ENCODE assay signal across 8 cellular contexts in the genomic region with DNA sequence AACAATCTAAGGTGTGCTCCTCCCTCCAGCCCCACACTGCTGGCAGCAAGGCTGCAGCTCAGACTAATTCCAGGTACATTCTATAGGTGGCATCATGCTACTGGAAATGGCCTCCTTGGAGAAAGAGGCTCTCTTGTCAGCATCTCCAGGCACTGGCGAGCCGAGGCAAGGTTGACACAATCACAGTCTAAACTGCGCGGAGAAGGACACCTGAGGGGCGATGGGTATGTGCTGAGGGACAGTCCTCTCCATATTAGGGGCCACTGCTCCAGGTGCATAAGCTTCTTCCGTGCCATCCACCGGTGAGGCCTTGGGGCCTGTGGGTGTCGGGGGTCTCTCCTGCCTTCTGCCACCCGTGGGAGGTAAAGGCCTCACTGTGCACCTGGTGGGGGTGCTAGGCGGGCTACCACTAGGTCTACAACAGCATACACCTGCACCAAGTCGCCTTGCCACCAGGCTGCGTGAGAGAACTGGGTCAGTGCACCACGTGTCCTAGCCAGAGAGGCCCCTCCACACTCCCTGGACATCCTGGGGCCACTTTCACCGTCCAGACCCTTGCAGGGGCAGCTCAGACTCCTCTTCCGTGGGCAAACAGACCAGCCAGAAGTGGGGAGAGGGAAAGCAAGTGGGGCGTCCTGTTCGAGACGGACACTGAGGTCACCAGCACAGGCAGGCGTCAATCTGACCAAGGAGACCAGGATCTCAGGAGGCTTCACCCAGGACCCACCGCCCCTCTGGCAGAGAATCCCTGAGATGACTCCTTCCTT. TPM values are rescaled to one million over a fixed set of nuclear protein-coding genes. Genes with fewer than 3 reads are reported as not detected.
DNase-seq lines count a peak whose midpoint lies in the region; ATAC-seq and TF ChIP-seq lines count a peak whose summit lies in the region.

No MANE protein-coding gene starts in this region.

- no peak overlapping the region for H2BK15ac ChIP-seq in IMR-90 (ENCODE audit: low read depth, low read length)

- POLR2A ChIA-PET in IMR-90 (lab: Charles Lee; ENCODE audit: unreplicated experiment) = no interaction called here

- H2AK9ac ChIP-seq in IMR-90 (replicated peaks; ENCODE audit: low read depth, low read length, poor library complexity) = no peak overlapping the region

- H3K4me3 ChIP-seq in IMR-90 (ENCODE audit: insufficient read depth, low read depth, low read length) = no peak overlapping the region

- peaks cover 3% of the 10 kb centered on the region for H3K36me3 Mint-ChIP-seq in glutamatergic neuron (ENCODE audit: unreplicated experiment)
- H3K36me3 Mint-ChIP-seq in stimulated activated memory B cell treated with anti-CD40 and anti-IgM and Interleukin-4, amounts not matched to agents 10 μg/mL and 1 μg/mL and 100 μg/mL, for 72 hours = no peaks in the 10 kb centered on the region

- no peak overlapping the region for H3K23ac ChIP-seq in IMR-90 (ENCODE audit: low read depth, low read length)

- H3K4me2 ChIP-seq in IMR-90 (ENCODE audit: low read depth, low read length) = no peak overlapping the region

- no peak overlapping the region for H3K4ac ChIP-seq in IMR-90 (ENCODE audit: low read depth, low read length)

- no peak overlapping the region for H2BK5ac ChIP-seq in IMR-90 (ENCODE audit: low read depth, low read length, poor library complexity, severe bottlenecking)

- peaks cover 1% of the 10 kb centered on the region; the same call in 1 of the 2 replicates for H3K9me3 ChIP-seq in IMR-90 (ENCODE audit: control insufficient read depth, insufficient read depth, low read length)

- no peak overlapping the region for H3K14ac ChIP-seq in IMR-90 (replicated peaks; ENCODE audit: low read depth, low read length)

- peak overlapping the region; percentile 4 for H2AFZ ChIP-seq in IMR-90 (replicated peaks; ENCODE audit: low read length, poor library complexity)

- dilution Hi-C loops in IMR-90 (cut with HindIII; ENCODE audit: low sequenced_read_pairs, unreplicated experiment) = no loop called here

- no peaks in the 10 kb centered on the region for H3K36me3 ChIP-seq in IMR-90 (ENCODE audit: control insufficient read depth, insufficient read depth, low read length)

- TF ChIP-seq CTCF in IMR-90 (conservative IDR thresholded peaks at IDR 0.05; ENCODE audit: low read depth, low read length) (peak; percentile 31), glutamatergic neuron (IDR thresholded peaks at IDR 0.05; ENCODE audit: partially characterized antibody, unreplicated experiment) (no peak)

- 20% methylated on average over 5 of the region's 20 CpGs; no CpG with 5 or more reads in 1 of the 2 experiments for WGBS in IMR-90 (ENCODE audit: extremely low coverage in 2 of 2, insufficient read length in 1 of 2), 2 experiments

- no peak overlapping the region for H3K9ac ChIP-seq in IMR-90 (ENCODE audit: low read depth, low read length)

- H4K8ac ChIP-seq in IMR-90 (ENCODE audit: low read depth in 2 of 2, low read length in 2 of 2) = no peak overlapping the region

- H2AK5ac ChIP-seq in IMR-90 (ENCODE audit: low read depth, low read length) = peak overlapping the region; percentile 58

- H3K9me1 ChIP-seq in IMR-90 (ENCODE audit: insufficient read depth, low read length) = no peaks in the 10 kb centered on the region

- peaks cover 16% of the 10 kb centered on the region for H3K4me1 Mint-ChIP-seq in glutamatergic neuron (ENCODE audit: low read depth, unreplicated experiment)
- peaks cover 44% of the 10 kb centered on the region for H3K4me1 Mint-ChIP-seq in stimulated activated memory B cell treated with anti-CD40 and anti-IgM and Interleukin-4, amounts not matched to agents 10 μg/mL and 1 μg/mL and 100 μg/mL, for 72 hours

- H4K91ac ChIP-seq in IMR-90 (ENCODE audit: insufficient read depth, low read depth, low read length) = no peak overlapping the region

- peaks cover 91% of the 10 kb centered on the region for H3K27me3 ChIP-seq in IMR-90 (ENCODE audit: control insufficient read depth, insufficient read depth, low read length)

- H3K56ac ChIP-seq in IMR-90 (ENCODE audit: extremely low read depth, insufficient read depth, low read length) = no peak overlapping the region

- no peak overlapping the region for H3K27ac ChIP-seq in IMR-90 (ENCODE audit: insufficient read depth, low read length)

- H3K18ac ChIP-seq in IMR-90 (ENCODE audit: low read depth, low read length) = no peak overlapping the region

- BruUV-seq in IMR-90 (replicated peaks; lab: Mats Ljungman, UMichigan) = no TSS peak

- peak overlapping the region; percentile 55 for H3K27ac Mint-ChIP-seq in glutamatergic neuron (ENCODE audit: unreplicated experiment)
- H3K27ac Mint-ChIP-seq in stimulated activated memory B cell treated with anti-CD40 and anti-IgM and Interleukin-4, amounts not matched to agents 10 μg/mL and 1 μg/mL and 100 μg/mL, for 72 hours = no peak overlapping the region

- no peak overlapping the region for H2BK20ac ChIP-seq in IMR-90 (ENCODE audit: low read depth, low read length)

- ATAC-seq in IMR-90 (ENCODE audit: low read depth) = no peak
- ATAC-seq in stimulated activated memory B cell treated with anti-CD40 and anti-IgM and Interleukin-4, amounts not matched to agents 10 μg/mL and 1 μg/mL and 100 μg/mL, for 72 hours = no peak

- peak; percentile 43; the same call in 1 of the 2 replicates for TF ChIP-seq RAD21 in IMR-90 (IDR thresholded peaks at IDR 0.05; ENCODE audit: low read length)

- no peak overlapping the region for H4K5ac ChIP-seq in IMR-90 (ENCODE audit: low read depth, low read length)

- peaks cover 4% of the 10 kb centered on the region; the same call in 1 of the 2 replicates for H4K20me1 ChIP-seq in IMR-90 (ENCODE audit: insufficient read depth, low read length)

- CTCF ChIA-PET in IMR-90 (lab: Yijun Ruan, JAX) = no interaction called here

- peaks cover 17% of the 10 kb centered on the region for H3K9me3 Mint-ChIP-seq in glutamatergic neuron (ENCODE audit: unreplicated experiment)
- H3K9me3 Mint-ChIP-seq in stimulated activated memory B cell treated with anti-CD40 and anti-IgM and Interleukin-4, amounts not matched to agents 10 μg/mL and 1 μg/mL and 100 μg/mL, for 72 hours = no peaks in the 10 kb centered on the region

- TF ChIP-seq POLR2A in IMR-90 (IDR thresholded peaks at IDR 0.05; ENCODE audit: low read depth, low read length) = no peak

- H3K27me3 Mint-ChIP-seq in glutamatergic neuron (ENCODE audit: unreplicated experiment) = peaks cover 42% of the 10 kb centered on the region
- H3K27me3 Mint-ChIP-seq in stimulated activated memory B cell treated with anti-CD40 and anti-IgM and Interleukin-4, amounts not matched to agents 10 μg/mL and 1 μg/mL and 100 μg/mL, for 72 hours = peaks cover 88% of the 10 kb centered on the region

- peak; percentile 56 for DNase-seq in DMS79 (lab: John Stamatoyannopoulos, UW)
- no peak for DNase-seq in IMR-90
- DNase-seq in SK-N-DZ (ENCODE audit: low spot score) = peak; percentile 83
- DNase-seq in glutamatergic neuron = no peak
- DNase-seq in Ammon's horn (ENCODE audit: low spot score) = no peak
- DNase-seq in activated CD4-positive, CD25-positive, alpha-beta regulatory T cell treated with anti-CD3 and anti-CD28 coated beads, Interleukin-2, amount 50 U/mL, for 72 hours = no peak
- no peak for DNase-seq in HuH-7.5 (ENCODE audit: low spot score)

- intact Hi-C loops in IMR-90 (cut with micrococcal nuclease) = no loop called here

- H3K79me1 ChIP-seq in IMR-90 (ENCODE audit: low read depth in 1 of 2, low read length in 2 of 2) = no peaks in the 10 kb centered on the region

- peaks cover 12% of the 10 kb centered on the region for H3K4me1 ChIP-seq in IMR-90 (ENCODE audit: control insufficient read depth, insufficient read depth, low read length)

- no peak overlapping the region for H2BK120ac ChIP-seq in IMR-90 (ENCODE audit: low read depth, low read length)

- peak overlapping the region; percentile 79 for H3K4me3 Mint-ChIP-seq in glutamatergic neuron (ENCODE audit: unreplicated experiment)
- H3K4me3 Mint-ChIP-seq in stimulated activated memory B cell treated with anti-CD40 and anti-IgM and Interleukin-4, amounts not matched to agents 10 μg/mL and 1 μg/mL and 100 μg/mL, for 72 hours = peak overlapping the region; percentile 34

- in situ Hi-C loops in IMR-90 (cut with MboI; ENCODE audit: low sequenced_read_pairs) = no loop called here

TF ChIP-seq in IMR-90, 13 proteins besides CTCF, POLR2A, EP300 and RAD21 (continues in another document):
- TF ChIP-seq RFX5 (IDR thresholded peaks at IDR 0.05; ENCODE audit: low read depth, low read length) (no peak), SMC3 (IDR thresholded peaks at IDR 0.05; ENCODE audit: low read depth, low read length) (peak; percentile 14; the same call in 1 of the 2 replicates), MAFK (IDR thresholded peaks at IDR 0.05; ENCODE audit: low read depth, low read length) (no peak), CEBPB (IDR thresholded peaks at IDR 0.05; ENCODE audit: low read depth, low read length) (no peak)

RNA-seq across cellular contexts. Expression of a gene that starts 12.1 kb away (rescaled TPM):
- total RNA-seq in IMR-90 (2012; rRNA removed) (5.3 and 5.4 TPM in 2 replicates), glutamatergic neuron (ENCODE audit: unreplicated experiment) (13.8 TPM)
- 2.4 and 3.2 TPM in 2 replicates for polyA plus RNA-seq in IMR-90 (2012; rRNA removed)
- 0.49 and 1.0 TPM in 2 replicates for polyA plus RNA-seq in IMR-90 (2012; cell fraction: cytosol; rRNA removed)
- polyA plus RNA-seq in IMR-90 (2012; cell fraction: nucleus; rRNA removed; ENCODE audit: low replicate concordance) = 1.4 and 2.6 TPM in 2 replicates
- 16.5 and 24.6 TPM in 2 replicates for polyA plus RNA-seq in SK-N-DZ (2014; cell fraction: cytosol; rRNA removed)
- polyA plus RNA-seq in SK-N-DZ (2014; cell fraction: nucleus; rRNA removed) = 43.5 and 47.0 TPM in 2 replicates

RNA-seq across cellular contexts. Expression of a gene that starts 30.3 kb away (rescaled TPM):
- total RNA-seq in IMR-90 (2012; rRNA removed) (3.2 and 5.3 TPM in 2 replicates), glutamatergic neuron (ENCODE audit: unreplicated experiment) (19.3 TPM)
- polyA plus RNA-seq in IMR-90 (2012; rRNA removed) = 9.4 and 12.9 TPM in 2 replicates
- polyA plus RNA-seq in IMR-90 (2012; cell fraction: cytosol; rRNA removed) = 13.2 and 18.5 TPM in 2 replicates
- polyA plus RNA-seq in IMR-90 (2012; cell fraction: nucleus; rRNA removed; ENCODE audit: low replicate concordance) = 21.8 and 29.2 TPM in 2 replicates
- 9.9 and 14.1 TPM in 2 replicates for polyA plus RNA-seq in SK-N-DZ (2014; cell fraction: cytosol; rRNA removed)
- polyA plus RNA-seq in SK-N-DZ (2014; cell fraction: nucleus; rRNA removed) = 25.6 and 26.8 TPM in 2 replicates

RNA-seq across cellular contexts. Expression of a gene that starts 31.0 kb away (rescaled TPM):
- total RNA-seq in IMR-90 (2012; rRNA removed) (2.0 and 2.2 TPM in 2 replicates), glutamatergic neuron (ENCODE audit: unreplicated experiment) (78.8 TPM)
- polyA plus RNA-seq in IMR-90 (2012; rRNA removed) = 3.2 and 4.0 TPM in 2 replicates
- polyA plus RNA-seq in IMR-90 (2012; cell fraction: cytosol; rRNA removed) = 2.9 and 4.0 TPM in 2 replicates
- 4.3 and 7.7 TPM in 2 replicates for polyA plus RNA-seq in IMR-90 (2012; cell fraction: nucleus; rRNA removed; ENCODE audit: low replicate concordance)
- 108 and 109 TPM in 2 replicates for polyA plus RNA-seq in SK-N-DZ (2014; cell fraction: cytosol; rRNA removed)
- polyA plus RNA-seq in SK-N-DZ (2014; cell fraction: nucleus; rRNA removed) = 144 and 174 TPM in 2 replicates

Comparison
In these comparisons a context has a peak if more than half of its experiments do, and no peak if none do; other contexts are left out.
1. DNase-seq: peak in DMS79 (single experiment) and SK-N-DZ (single experiment); none in IMR-90 (single experiment), glutamatergic neuron (single experiment), Ammon's horn (single experiment), activated CD4-positive, CD25-positive, alpha-beta regulatory T cell treated with anti-CD3 and anti-CD28 coated beads, Interleukin-2, amount 50 U/mL, for 72 hours (single experiment) and HuH-7.5 (single experiment).
2. RNA of a gene that starts 31.0 kb away (total RNA-seq): 78.8 TPM in glutamatergic neuron (single experiment); 2.0 to 2.2 TPM in IMR-90; every median in the first group is over 10 times any median in the second.